1 cellular context compared by ENCODE assay signal in the genomic region with DNA sequence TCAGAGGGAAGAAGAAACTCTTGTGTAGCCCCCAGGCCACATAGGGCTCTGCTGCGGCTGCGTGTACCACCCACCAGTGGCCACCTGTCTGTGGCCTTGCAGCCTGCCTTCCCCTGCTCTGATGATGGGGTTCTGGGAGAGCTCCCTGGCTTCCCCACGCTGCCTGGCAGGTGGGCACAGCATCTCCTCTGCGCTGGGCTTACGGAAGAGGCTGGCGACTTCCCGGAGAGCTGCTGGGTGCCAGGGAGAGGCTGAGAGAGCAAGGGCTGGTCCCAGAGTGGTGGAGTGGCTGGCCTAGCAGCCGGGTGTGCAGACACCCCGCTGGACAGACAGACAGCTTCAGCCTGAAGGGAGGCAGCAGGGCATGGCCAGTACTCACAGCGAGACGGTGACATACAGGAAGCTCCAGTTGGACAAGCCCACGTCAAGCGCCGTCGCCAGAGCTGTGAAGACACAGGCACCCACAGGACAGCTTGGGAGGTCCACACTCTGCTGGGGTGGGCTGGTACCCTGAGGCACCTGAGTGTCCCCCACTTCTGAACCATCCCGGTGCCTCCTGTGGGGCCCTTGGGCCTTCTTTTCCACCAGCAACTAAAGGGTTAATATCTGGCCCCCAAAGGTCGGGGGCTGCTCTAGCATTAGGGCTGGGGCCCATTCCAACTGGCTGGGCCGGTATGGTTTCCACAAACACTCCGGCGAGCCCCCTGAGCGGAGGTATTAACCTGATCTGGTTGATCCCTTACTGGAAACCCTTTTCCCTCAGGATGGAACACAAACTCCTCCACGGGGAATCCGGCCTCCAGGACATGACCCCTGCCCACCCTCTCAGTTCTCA.
TF ChIP-seq lines count a peak whose summit lies in the region.

No MANE protein-coding gene starts in this region.

TF ChIP-seq in H1, 55 proteins besides CTCF, POLR2A, EP300 and RAD21:
- TF ChIP-seq CREB1 (IDR thresholded peaks at IDR 0.05), result no peak
